In genomic region chr15:78243076-78243475, GRCh38 we compare ENCODE assay signal across 23 cellular contexts. TPM values are rescaled to one million over a fixed set of nuclear protein-coding genes. Genes with fewer than 3 reads are reported as not detected.
"Had no signal": no experiment of that assay in that cellular context is flagged by ENCODE, and none has a peak within 500 bp of the region (broad histone marks: within the 10 kb centered on the region; RNA-seq: fewer than 3 reads in every experiment).

No MANE protein-coding gene starts in this region.

- H3K4me1 ChIP-seq: uterus had no signal

- H3K4me3 ChIP-seq: esophagus muscularis mucosa, gastroesophageal sphincter, heart right ventricle, tibial nerve, uterus had no signal

- H3K27me3 ChIP-seq: esophagus muscularis mucosa, gastroesophageal sphincter, heart right ventricle, tibial nerve, uterus had no signal

- H3K36me3 ChIP-seq: esophagus muscularis mucosa, gastroesophageal sphincter, heart right ventricle, tibial nerve, uterus had no signal

- H3K9me3 ChIP-seq: esophagus muscularis mucosa, gastroesophageal sphincter, heart right ventricle, tibial nerve, uterus had no signal

- H3K27ac Mint-ChIP-seq: activated naive CD4-positive, alpha-beta T cell treated with anti-CD3 and anti-CD28 coated beads, Interleukin-2, amount 50 U/mL, for 24 hours; natural killer cell treated with Interleukin-12 subunit alpha and Interleukin-12 subunit beta and Interleukin-15 and Interleukin-18, amount 100 ng/mL, for 72 hours had no signal

- H3K4me3 Mint-ChIP-seq: activated naive CD4-positive, alpha-beta T cell treated with anti-CD3 and anti-CD28 coated beads, Interleukin-2, amount 50 U/mL, for 24 hours; natural killer cell treated with Interleukin-12 subunit alpha and Interleukin-12 subunit beta and Interleukin-15 and Interleukin-18, amount 100 ng/mL, for 72 hours had no signal

- H3K27me3 Mint-ChIP-seq: activated naive CD4-positive, alpha-beta T cell treated with anti-CD3 and anti-CD28 coated beads, Interleukin-2, amount 50 U/mL, for 24 hours had no signal

- H3K36me3 Mint-ChIP-seq: activated naive CD4-positive, alpha-beta T cell treated with anti-CD3 and anti-CD28 coated beads, Interleukin-2, amount 50 U/mL, for 24 hours; natural killer cell treated with Interleukin-12 subunit alpha and Interleukin-12 subunit beta and Interleukin-15 and Interleukin-18, amount 100 ng/mL, for 72 hours had no signal

- H3K9me3 Mint-ChIP-seq: activated naive CD4-positive, alpha-beta T cell treated with anti-CD3 and anti-CD28 coated beads, Interleukin-2, amount 50 U/mL, for 24 hours; natural killer cell treated with Interleukin-12 subunit alpha and Interleukin-12 subunit beta and Interleukin-15 and Interleukin-18, amount 100 ng/mL, for 72 hours had no signal

- H3K27ac ChIP-seq: esophagus muscularis mucosa, gastroesophageal sphincter, heart right ventricle, tibial nerve, uterus had no signal

- ATAC-seq: gastroesophageal sphincter; natural killer cell treated with Interleukin-12 subunit alpha and Interleukin-12 subunit beta and Interleukin-15 and Interleukin-18, amount 100 ng/mL, for 72 hours had no signal

- DNase-seq: activated CD4-positive, alpha-beta T cell treated with anti-CD3 and anti-CD28 coated beads for 1 hour; activated CD8-positive, alpha-beta memory T cell treated with anti-CD3 and anti-CD28 coated beads for 24 hours; activated CD8-positive, alpha-beta memory T cell treated with anti-CD3 and anti-CD28 coated beads, Interleukin-2, amount 50 U/mL, for 48 hours; activated gamma-delta T cell; activated T-cell treated with anti-CD3 and anti-CD28 coated beads, Interleukin-2, amount 50 U/mL, for 48 hours; effector CD4-positive, alpha-beta T cell; occipital lobe; stimulated activated CD4-positive, alpha-beta T cell treated with anti-CD3 and anti-CD28 coated beads, Interleukin-12 subunit alpha, Interleukin-12 subunit beta, amount 100 ng/mL, for 4 hours; stimulated activated CD4-positive, alpha-beta T cell treated with anti-CD3 and anti-CD28 coated beads, Interleukin-1b, Interleukin-23, amount 100 ng/mL, for 48 hours; stimulated activated CD8-positive, alpha-beta memory T cell treated with anti-CD3 and anti-CD28 coated beads, Interleukin-4, amount 100 ng/mL, for 48 hours; stimulated activated naive CD4-positive, alpha-beta T cell treated with Interleukin-2 at 50 U/mL for 16 hours; T-helper 1 cell; T-helper 9 cell; uterus had no signal

RNA-seq across cellular contexts. Expression of gene ACSBG1, which starts 8.7 kb away (rescaled TPM):
- total RNA-seq: bronchial epithelial cell, endothelial cell of umbilical vein, subcutaneous adipose tissue had no signal
- polyA plus RNA-seq: endothelial cell of umbilical vein had no signal
